Comparison of ENCODE assay signal across 1 cellular context in the genomic region with DNA sequence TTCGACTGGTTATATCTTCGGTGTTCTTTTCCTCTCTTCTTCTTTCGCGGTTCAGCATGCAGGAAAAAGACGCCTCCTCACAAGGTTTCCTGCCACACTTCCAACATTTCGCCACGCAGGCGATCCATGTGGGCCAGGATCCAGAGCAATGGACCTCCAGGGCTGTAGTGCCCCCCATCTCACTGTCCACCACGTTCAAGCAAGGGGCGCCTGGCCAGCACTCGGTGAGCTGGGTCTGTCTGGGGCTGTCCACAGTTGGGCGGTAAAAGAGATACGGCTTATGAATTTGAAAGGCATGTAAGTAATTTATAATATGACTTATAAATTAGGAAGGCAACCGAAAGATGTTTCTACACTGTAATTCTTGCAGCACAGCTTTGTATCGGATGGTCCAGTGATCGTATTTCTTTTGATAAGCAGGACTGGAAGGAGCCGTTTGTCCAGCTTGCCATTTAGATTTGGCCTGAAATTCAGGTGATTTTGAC.
TF ChIP-seq lines count a peak whose summit lies in the region.

No MANE protein-coding gene starts in this region.

TF ChIP-seq in SK-N-SH treated with all-trans-retinoic acid at 6 μM for 48 hours, 23 proteins besides CTCF, POLR2A, EP300 and RAD21 (continued from another document):
- TF ChIP-seq TSHZ2 (CRISPR knock-in tag; IDR thresholded peaks at IDR 0.05), result no peak
- no peak for TF ChIP-seq ESRRG (CRISPR knock-in tag; IDR thresholded peaks at IDR 0.05)
- no peak for TF ChIP-seq SNAI2 (CRISPR knock-in tag; IDR thresholded peaks at IDR 0.05)
- TF ChIP-seq CSRNP3 (CRISPR knock-in tag; IDR thresholded peaks at IDR 0.05), result no peak
